Comparison of ENCODE assay signal across 17 cellular contexts in genomic region chr11:70582886-70583641, GRCh38.
DNase-seq lines count a peak whose midpoint lies in the region; TF ChIP-seq lines count a peak whose summit lies in the region.
"Had no signal": no experiment of that assay in that cellular context is flagged by ENCODE, and none has a peak within 500 bp of the region (broad histone marks: within the 10 kb centered on the region; RNA-seq: fewer than 3 reads in every experiment).

No MANE protein-coding gene starts in this region.

- H3K36me3 Mint-ChIP-seq in CD14-positive monocyte (no peaks in the 10 kb centered on the region), chondrocyte (ENCODE audit: low read depth) (no peaks in the 10 kb centered on the region)

- no CpG with 5 or more reads among the region's 15 CpGs for WGBS in neuronal stem cell (ENCODE audit: extremely low coverage in 2 of 2, insufficient read length in 2 of 2, insufficient replicate concordance in 1 of 2), 2 donors

- in situ Hi-C loops in G401 (cut with HindIII; ENCODE audit: low sequenced_read_pairs): no loop called here

- H4K8ac ChIP-seq in neuronal stem cell (ENCODE audit: low read depth, low read length): no peak overlapping the region

- intact Hi-C loops in CD14-positive monocyte (cut with micrococcal nuclease): no loop called here

- H3K4me3 ChIP-seq in neuronal stem cell (ENCODE audit: low read length in 2 of 2): no peak overlapping the region

- no peak overlapping the region for H2AFZ ChIP-seq in neuronal stem cell (ENCODE audit: low read length)

- H3K4me2 ChIP-seq in neuronal stem cell (ENCODE audit: insufficient read depth, low read length, poor library complexity, severe bottlenecking): no peak overlapping the region
- H3K4me2 ChIP-seq: KMS-11 had no signal

- H2BK12ac ChIP-seq in neuronal stem cell (ENCODE audit: low read length): no peak overlapping the region

- H3K4ac ChIP-seq in neuronal stem cell (ENCODE audit: low read length): no peak overlapping the region

- H3K9ac ChIP-seq in neuronal stem cell (ENCODE audit: low read depth, low read length, poor library complexity): peak overlapping the region; percentile 61
- H3K9ac ChIP-seq: KMS-11 had no signal

- H2BK5ac ChIP-seq in neuronal stem cell (ENCODE audit: low read length): no peak overlapping the region

- no peak overlapping the region for H3K14ac ChIP-seq in neuronal stem cell (ENCODE audit: low read length)

- peaks cover 8% of the 10 kb centered on the region for H3K4me1 Mint-ChIP-seq in CD14-positive monocyte
- H3K4me1 Mint-ChIP-seq in chondrocyte (ENCODE audit: low read depth): no peaks in the 10 kb centered on the region

- no peak overlapping the region for H4K91ac ChIP-seq in neuronal stem cell (ENCODE audit: low read depth, low read length, poor library complexity)

- no peak overlapping the region for H2BK120ac ChIP-seq in neuronal stem cell (ENCODE audit: low read depth, low read length)

- H3K9me3 Mint-ChIP-seq in CD14-positive monocyte (peaks cover 0 to 3% (median 0%) of the 10 kb centered on the region in 7 donors), chondrocyte (ENCODE audit: low read depth) (no peaks in the 10 kb centered on the region)

- TF ChIP-seq CTCF in CD14-positive monocyte (IDR thresholded peaks at IDR 0.05) (no peak), chondrocyte (IDR thresholded peaks at IDR 0.05) (no peak)

- no peak overlapping the region for H2BK15ac ChIP-seq in neuronal stem cell (ENCODE audit: low read length)

- peaks cover 7 to 11% of the 10 kb centered on the region in 2 donors for H3K4me1 ChIP-seq in neuronal stem cell (ENCODE audit: control insufficient read depth in 2 of 2, insufficient read depth in 1 of 2, low read depth in 1 of 2, low read length in 2 of 2)

- H3K18ac ChIP-seq in neuronal stem cell (ENCODE audit: low read length): peak overlapping the region; percentile 32

- H3K27me3 Mint-ChIP-seq in CD14-positive monocyte (ENCODE audit: low read depth in 3 of 3) (peaks cover 2 to 16% (median 3%) of the 10 kb centered on the region in 3 donors), chondrocyte (ENCODE audit: low read depth) (peaks cover 9% of the 10 kb centered on the region)

- no peaks in the 10 kb centered on the region for H3K27me3 ChIP-seq in neuronal stem cell (ENCODE audit: control insufficient read depth in 3 of 3, insufficient read depth in 3 of 3, low read depth in 1 of 3, low read length in 3 of 3)

- no peak overlapping the region for H3K27ac ChIP-seq in neuronal stem cell (replicated peaks; ENCODE audit: low read length)
- H3K27ac ChIP-seq: C4-2B, KMS-11 had no signal

- H3K9me3 ChIP-seq in neuronal stem cell (replicated peaks in 1 of 2; ENCODE audit: control insufficient read depth in 2 of 2, insufficient read depth in 1 of 2, low read depth in 1 of 2, low read length in 2 of 2): no peaks in the 10 kb centered on the region

- H3K79me1 ChIP-seq in neuronal stem cell (ENCODE audit: low read depth, low read length): peaks cover 2% of the 10 kb centered on the region

- no peak overlapping the region for H2AK5ac ChIP-seq in neuronal stem cell (ENCODE audit: low read depth, low read length)

- no peaks in the 10 kb centered on the region for H3K36me3 ChIP-seq in neuronal stem cell (replicated peaks in 1 of 2; ENCODE audit: control insufficient read depth in 2 of 2, insufficient read depth in 2 of 2, low read length in 2 of 2)

- H3K4me3 Mint-ChIP-seq in CD14-positive monocyte (no peak overlapping the region), chondrocyte (ENCODE audit: unreplicated experiment) (no peak overlapping the region)

- H3K27ac Mint-ChIP-seq in CD14-positive monocyte (no peak overlapping the region), chondrocyte (ENCODE audit: unreplicated experiment) (no peak overlapping the region)

- peak overlapping the region; percentile 26 for H3K23ac ChIP-seq in neuronal stem cell (ENCODE audit: low read depth, low read length, poor library complexity)

- DNase-seq in CD14-positive monocyte (ENCODE audit: low spot score): peak; percentile 22
- DNase-seq in G401 (ENCODE audit: low spot score): peak; percentile 85
- DNase-seq in chondrocyte (ENCODE audit: low spot score): peak; percentile 85
- DNase-seq in neuronal stem cell (ENCODE audit: low spot score): no peak
- DNase-seq in SK-N-DZ (ENCODE audit: low spot score): no peak
- DNase-seq in effector CD4-positive, alpha-beta T cell: no peak
- no peak for DNase-seq in NCI-H2196 (lab: John Stamatoyannopoulos, UW; ENCODE audit: unreplicated experiment)
- DNase-seq: AML-193; GDM1; H7; NCI-H1436 treated with DMSO at 0.1 percent for 48 hours; NCI-H2029; NCI-H526 treated with DMSO at 0.1 percent for 48 hours; NK-92 treated with Interleukin-12 subunit alpha and Interleukin-12 subunit beta, amount 100 ng/mL, for 24 hours; SHP77 treated with DMSO at 0.1 percent for 48 hours had no signal

Comparison
In these comparisons a context has a peak if more than half of its experiments do, and no peak if none do; other contexts are left out.
1. DNase-seq: peak in CD14-positive monocyte (single experiment), G401 (single experiment) and chondrocyte (single experiment); none in neuronal stem cell (single experiment), SK-N-DZ (single experiment), effector CD4-positive, alpha-beta T cell (single experiment) and NCI-H2196 (single experiment).